In genomic region chr1:1264868-1265272, GRCh38 we compare ENCODE assay signal across 9 cellular contexts. TPM values are rescaled to one million over a fixed set of nuclear protein-coding genes. Genes with fewer than 3 reads are reported as not detected.
A peak's percentile ranks its signal among the peaks of the same experiment; 100 is the strongest.
DNase-seq lines count a peak whose midpoint lies in the region; ATAC-seq and TF ChIP-seq lines count a peak whose summit lies in the region.
"Had no signal": no experiment of that assay in that cellular context is flagged by ENCODE, and none has a peak within 500 bp of the region (broad histone marks: within the 10 kb centered on the region; RNA-seq: fewer than 3 reads in every experiment).

No MANE protein-coding gene starts in this region.

- peaks cover 43% of the 10 kb centered on the region for H3K79me2 ChIP-seq in MM.1S (ENCODE audit: low read length)

- no peak overlapping the region for H3K14ac ChIP-seq in neuronal stem cell (ENCODE audit: low read length)

- no peak overlapping the region for H3K4me3 ChIP-seq in MM.1S (ENCODE audit: low read length)
- no peak overlapping the region for H3K4me3 ChIP-seq in neuronal stem cell (ENCODE audit: low read length in 2 of 2)
- no peak overlapping the region for H3K4me3 ChIP-seq in gastroesophageal sphincter

- TF ChIP-seq CTCF in MM.1S (IDR thresholded peaks at IDR 0.05; ENCODE audit: low read length), result peak; percentile 20
- TF ChIP-seq CTCF in gastroesophageal sphincter (IDR thresholded peaks at IDR 0.05), result peak in 1 of 4 experiments; percentile 8

- H2BK120ac ChIP-seq in neuronal stem cell (ENCODE audit: low read depth, low read length), result no peak overlapping the region

- DNase-seq in GM04503 (ENCODE audit: low read depth) (peak; percentile 95), MM.1S (no peak), brain pericyte (ENCODE audit: low read depth, low spot score) (peak; percentile 44), neuronal stem cell (ENCODE audit: low spot score) (no peak), mucosa of gallbladder (ENCODE audit: low spot score) (no peak), T-helper 9 cell (no peak)
- DNase-seq: NCI-H1048 had no signal

- H2AFZ ChIP-seq in MM.1S (ENCODE audit: low read length) (no peak overlapping the region), neuronal stem cell (ENCODE audit: low read length) (no peak overlapping the region)

- peaks cover 20% of the 10 kb centered on the region for H3K79me1 ChIP-seq in neuronal stem cell (ENCODE audit: low read depth, low read length)

- no peak overlapping the region for H2BK12ac ChIP-seq in neuronal stem cell (ENCODE audit: low read length)

- H3K27me3 ChIP-seq in MM.1S (replicated peaks; ENCODE audit: insufficient read depth, low read length) (no peaks in the 10 kb centered on the region), neuronal stem cell (ENCODE audit: control insufficient read depth in 3 of 3, insufficient read depth in 3 of 3, low read depth in 1 of 3, low read length in 3 of 3) (no peaks in the 10 kb centered on the region), gastroesophageal sphincter (no peaks in the 10 kb centered on the region)

- WGBS in neuronal stem cell (ENCODE audit: extremely low coverage in 2 of 2, insufficient read length in 2 of 2, insufficient replicate concordance in 1 of 2), 2 donors, result no CpG with 5 or more reads among the region's 10 CpGs
- 57 to 100% methylated on average over 1 to 5 of the region's 10 CpGs for WGBS in gastroesophageal sphincter (ENCODE audit: low coverage in 1 of 2), 2 donors

- TF ChIP-seq EP300 in gastroesophageal sphincter (IDR thresholded peaks at IDR 0.05), result no peak

- H4K20me1 ChIP-seq in MM.1S (ENCODE audit: insufficient read depth, low read length), result no peaks in the 10 kb centered on the region; the same call in 1 of the 2 replicates

- no peak overlapping the region for H2BK5ac ChIP-seq in neuronal stem cell (ENCODE audit: low read length)

- H3K9ac ChIP-seq in MM.1S (ENCODE audit: low read length), result no peak overlapping the region
- peak overlapping the region; percentile 47 for H3K9ac ChIP-seq in neuronal stem cell (ENCODE audit: low read depth, low read length, poor library complexity)

- no peak overlapping the region for H3K27ac ChIP-seq in MM.1S (ENCODE audit: low read length)
- H3K27ac ChIP-seq in neuronal stem cell (replicated peaks; ENCODE audit: low read length), result no peak overlapping the region
- H3K27ac ChIP-seq in gastroesophageal sphincter, result peak overlapping the region in 1 of 4 donors; percentile 20

- no peak overlapping the region for H2AK5ac ChIP-seq in neuronal stem cell (ENCODE audit: low read depth, low read length)

- no peaks in the 10 kb centered on the region for H3F3A ChIP-seq in MM.1S (ENCODE audit: insufficient read depth, low read length)

- H3K4me1 ChIP-seq in MM.1S (ENCODE audit: low read length) (no peaks in the 10 kb centered on the region), neuronal stem cell (ENCODE audit: control insufficient read depth in 2 of 2, insufficient read depth in 1 of 2, low read depth in 1 of 2, low read length in 2 of 2) (no peaks in the 10 kb centered on the region), gastroesophageal sphincter (peaks cover 0 to 22% (median 0%) of the 10 kb centered on the region in 3 donors)

- H3K4ac ChIP-seq in neuronal stem cell (ENCODE audit: low read length), result no peak overlapping the region

- no peaks in the 10 kb centered on the region for H3K9me2 ChIP-seq in MM.1S (replicated peaks; ENCODE audit: insufficient read depth, low read length)

- no peak overlapping the region for H3K18ac ChIP-seq in neuronal stem cell (ENCODE audit: low read length)

- H3K9me3 ChIP-seq in MM.1S (replicated peaks; ENCODE audit: insufficient read depth, low read length) (no peaks in the 10 kb centered on the region), neuronal stem cell (replicated peaks in 1 of 2; ENCODE audit: control insufficient read depth in 2 of 2, insufficient read depth in 1 of 2, low read depth in 1 of 2, low read length in 2 of 2) (no peaks in the 10 kb centered on the region), gastroesophageal sphincter (no peaks in the 10 kb centered on the region)

- TF ChIP-seq POLR2A in gastroesophageal sphincter (IDR thresholded peaks at IDR 0.05), result no peak

- H3K4me2 ChIP-seq in MM.1S (ENCODE audit: low read depth, low read length), result no peak overlapping the region
- H3K4me2 ChIP-seq in neuronal stem cell (ENCODE audit: insufficient read depth, low read length, poor library complexity, severe bottlenecking), result no peak overlapping the region

- H3K36me3 ChIP-seq in MM.1S (replicated peaks; ENCODE audit: insufficient read depth, low read length) (peaks cover 10% of the 10 kb centered on the region; the same call in 1 of the 2 replicates), neuronal stem cell (replicated peaks in 1 of 2; ENCODE audit: control insufficient read depth in 2 of 2, insufficient read depth in 2 of 2, low read length in 2 of 2) (peaks cover 47 to 86% of the 10 kb centered on the region in 2 donors), gastroesophageal sphincter (peaks cover 0 to 88% of the 10 kb centered on the region in 2 donors)

- H4K8ac ChIP-seq in neuronal stem cell (ENCODE audit: low read depth, low read length), result no peak overlapping the region

- H4K91ac ChIP-seq in neuronal stem cell (ENCODE audit: low read depth, low read length, poor library complexity), result no peak overlapping the region

- no peak for ATAC-seq in gastroesophageal sphincter
- no peak for ATAC-seq in GM18907 (IDR thresholded peaks at IDR 0.05; ENCODE audit: unreplicated experiment)

- no peak overlapping the region for H2BK15ac ChIP-seq in neuronal stem cell (ENCODE audit: low read length)

- no peak overlapping the region for H3K23ac ChIP-seq in neuronal stem cell (ENCODE audit: low read depth, low read length, poor library complexity)

RNA-seq across cellular contexts. Expression of gene UBE2J2, which starts 8.8 kb away (rescaled TPM):
- 43.4 TPM for polyA plus RNA-seq in neuronal stem cell (2013, experiment 1 of 2)
- 42.6 TPM for polyA plus RNA-seq in neuronal stem cell (2013, experiment 2 of 2)
- total RNA-seq in gastroesophageal sphincter (10 to 100 TPM; 28.1 to 47.0 (median 37.9) TPM), mucosa of gallbladder (68.9 TPM)

RNA-seq across cellular contexts. Expression of gene SCNN1D, which starts 15.4 kb away (rescaled TPM):
- polyA plus RNA-seq in neuronal stem cell (2013, experiment 1 of 2), result 3.7 TPM
- polyA plus RNA-seq in neuronal stem cell (2013, experiment 2 of 2), result 3.8 TPM
- total RNA-seq in gastroesophageal sphincter (1 to 10 TPM in 3 of 4 donors, under 1 TPM in 1; 0.94 to 7.9 (median 2.4) TPM), mucosa of gallbladder (7.9 TPM)

RNA-seq across cellular contexts. Expression of gene C1QTNF12, which starts 18.3 kb away (rescaled TPM):
- polyA plus RNA-seq in neuronal stem cell (2013, experiment 1 of 2), result 4.0 TPM
- polyA plus RNA-seq in neuronal stem cell (2013, experiment 2 of 2), result 4.6 TPM
- 1 to 10 TPM in 3 of 4 donors, under 1 TPM in 1; 0.96 to 2.8 (median 1.7) TPM for total RNA-seq in gastroesophageal sphincter
- total RNA-seq in mucosa of gallbladder, result 4.9 TPM

RNA-seq across cellular contexts. Expression of gene B3GALT6, which starts 32.8 kb away (rescaled TPM):
- polyA plus RNA-seq in neuronal stem cell (2013, experiment 1 of 2), result 24.2 TPM
- polyA plus RNA-seq in neuronal stem cell (2013, experiment 2 of 2), result 23.9 TPM
- total RNA-seq in gastroesophageal sphincter (10 to 100 TPM; 12.3 to 24.1 (median 15.0) TPM), mucosa of gallbladder (16.1 TPM)

RNA-seq across cellular contexts. Expression of gene SDF4, which starts 33.1 kb away (rescaled TPM):
- polyA plus RNA-seq in neuronal stem cell (2013, experiment 1 of 2), result 62.8 TPM
- polyA plus RNA-seq in neuronal stem cell (2013, experiment 2 of 2), result 64.4 TPM
- 100 to 1,000 TPM in 2 of 4 donors, 10 to 100 TPM in 2; 84.2 to 115 (median 93.9) TPM for total RNA-seq in gastroesophageal sphincter
- total RNA-seq in mucosa of gallbladder, result 190 TPM

Comparison
In these comparisons a context has a peak if more than half of its experiments do, and no peak if none do; other contexts are left out.
1. DNase-seq: peak in GM04503 (single experiment) and brain pericyte (single experiment); none in MM.1S (single experiment), neuronal stem cell (single experiment), mucosa of gallbladder (single experiment) and T-helper 9 cell (single experiment).